In the genomic region with DNA sequence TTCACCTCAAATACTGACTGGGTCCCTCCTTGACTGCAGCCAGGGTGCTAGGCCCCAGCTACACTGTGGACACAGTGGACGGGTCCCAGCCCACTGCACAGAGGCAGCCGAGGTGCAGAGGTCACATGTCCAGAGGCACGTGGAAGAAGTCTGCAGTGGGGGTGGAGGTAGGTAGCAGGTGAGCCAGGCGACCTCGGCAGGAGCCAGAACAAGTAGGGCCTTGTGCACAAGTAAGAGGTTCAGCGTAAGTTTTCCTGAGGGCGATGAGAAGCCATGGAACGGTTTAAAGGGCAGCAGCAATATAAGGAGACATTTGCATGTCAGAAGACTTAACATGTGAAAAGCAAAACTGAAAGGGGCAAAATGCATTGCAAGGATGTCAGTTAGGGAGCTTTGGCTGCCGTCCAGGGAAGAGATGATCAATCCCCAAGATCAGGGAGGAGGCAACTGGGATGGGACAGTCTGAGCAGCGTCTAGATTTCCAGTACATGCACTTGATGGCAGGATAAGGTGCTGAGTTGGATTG, we compare ENCODE assay signal across 1 cellular context.
TF ChIP-seq lines count a peak whose summit lies in the region.

No MANE protein-coding gene starts in this region.

TF ChIP-seq in GM23338, 12 proteins besides CTCF, POLR2A, EP300 and RAD21 (continued from another document):
- TF ChIP-seq, protein P1, sequence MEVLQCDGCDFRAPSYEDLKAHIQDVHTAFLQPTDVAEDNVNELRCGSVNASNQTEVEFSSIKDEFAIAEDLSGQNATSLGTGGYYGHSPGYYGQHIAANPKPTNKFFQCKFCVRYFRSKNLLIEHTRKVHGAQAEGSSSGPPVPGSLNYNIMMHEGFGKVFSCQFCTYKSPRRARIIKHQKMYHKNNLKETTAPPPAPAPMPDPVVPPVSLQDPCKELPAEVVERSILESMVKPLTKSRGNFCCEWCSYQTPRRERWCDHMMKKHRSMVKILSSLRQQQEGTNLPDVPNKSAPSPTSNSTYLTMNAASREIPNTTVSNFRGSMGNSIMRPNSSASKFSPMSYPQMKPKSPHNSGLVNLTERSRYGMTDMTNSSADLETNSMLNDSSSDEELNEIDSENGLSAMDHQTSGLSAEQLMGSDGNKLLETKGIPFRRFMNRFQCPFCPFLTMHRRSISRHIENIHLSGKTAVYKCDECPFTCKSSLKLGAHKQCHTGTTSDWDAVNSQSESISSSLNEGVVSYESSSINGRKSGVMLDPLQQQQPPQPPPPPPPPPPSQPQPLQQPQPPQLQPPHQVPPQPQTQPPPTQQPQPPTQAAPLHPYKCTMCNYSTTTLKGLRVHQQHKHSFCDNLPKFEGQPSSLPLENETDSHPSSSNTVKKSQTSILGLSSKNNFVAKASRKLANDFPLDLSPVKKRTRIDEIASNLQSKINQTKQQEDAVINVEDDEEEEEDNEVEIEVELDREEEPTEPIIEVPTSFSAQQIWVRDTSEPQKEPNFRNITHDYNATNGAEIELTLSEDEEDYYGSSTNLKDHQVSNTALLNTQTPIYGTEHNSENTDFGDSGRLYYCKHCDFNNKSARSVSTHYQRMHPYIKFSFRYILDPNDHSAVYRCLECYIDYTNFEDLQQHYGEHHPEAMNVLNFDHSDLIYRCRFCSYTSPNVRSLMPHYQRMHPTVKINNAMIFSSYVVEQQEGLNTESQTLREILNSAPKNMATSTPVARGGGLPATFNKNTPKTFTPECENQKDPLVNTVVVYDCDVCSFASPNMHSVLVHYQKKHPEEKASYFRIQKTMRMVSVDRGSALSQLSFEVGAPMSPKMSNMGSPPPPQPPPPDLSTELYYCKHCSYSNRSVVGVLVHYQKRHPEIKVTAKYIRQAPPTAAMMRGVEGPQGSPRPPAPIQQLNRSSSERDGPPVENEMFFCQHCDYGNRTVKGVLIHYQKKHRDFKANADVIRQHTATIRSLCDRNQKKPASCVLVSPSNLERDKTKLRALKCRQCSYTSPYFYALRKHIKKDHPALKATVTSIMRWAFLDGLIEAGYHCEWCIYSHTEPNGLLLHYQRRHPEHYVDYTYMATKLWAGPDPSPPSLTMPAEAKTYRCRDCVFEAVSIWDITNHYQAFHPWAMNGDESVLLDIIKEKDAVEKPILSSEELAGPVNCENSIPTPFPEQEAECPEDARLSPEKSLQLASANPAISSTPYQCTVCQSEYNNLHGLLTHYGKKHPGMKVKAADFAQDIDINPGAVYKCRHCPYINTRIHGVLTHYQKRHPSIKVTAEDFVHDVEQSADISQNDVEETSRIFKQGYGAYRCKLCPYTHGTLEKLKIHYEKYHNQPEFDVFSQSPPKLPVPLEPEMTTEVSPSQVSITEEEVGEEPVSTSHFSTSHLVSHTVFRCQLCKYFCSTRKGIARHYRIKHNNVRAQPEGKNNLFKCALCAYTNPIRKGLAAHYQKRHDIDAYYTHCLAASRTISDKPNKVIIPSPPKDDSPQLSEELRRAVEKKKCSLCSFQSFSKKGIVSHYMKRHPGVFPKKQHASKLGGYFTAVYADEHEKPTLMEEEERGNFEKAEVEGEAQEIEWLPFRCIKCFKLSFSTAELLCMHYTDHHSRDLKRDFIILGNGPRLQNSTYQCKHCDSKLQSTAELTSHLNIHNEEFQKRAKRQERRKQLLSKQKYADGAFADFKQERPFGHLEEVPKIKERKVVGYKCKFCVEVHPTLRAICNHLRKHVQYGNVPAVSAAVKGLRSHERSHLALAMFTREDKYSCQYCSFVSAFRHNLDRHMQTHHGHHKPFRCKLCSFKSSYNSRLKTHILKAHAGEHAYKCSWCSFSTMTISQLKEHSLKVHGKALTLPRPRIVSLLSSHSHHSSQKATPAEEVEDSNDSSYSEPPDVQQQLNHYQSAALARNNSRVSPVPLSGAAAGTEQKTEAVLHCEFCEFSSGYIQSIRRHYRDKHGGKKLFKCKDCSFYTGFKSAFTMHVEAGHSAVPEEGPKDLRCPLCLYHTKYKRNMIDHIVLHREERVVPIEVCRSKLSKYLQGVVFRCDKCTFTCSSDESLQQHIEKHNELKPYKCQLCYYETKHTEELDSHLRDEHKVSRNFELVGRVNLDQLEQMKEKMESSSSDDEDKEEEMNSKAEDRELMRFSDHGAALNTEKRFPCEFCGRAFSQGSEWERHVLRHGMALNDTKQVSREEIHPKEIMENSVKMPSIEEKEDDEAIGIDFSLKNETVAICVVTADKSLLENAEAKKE (CRISPR knock-in tag; IDR thresholded peaks at IDR 0.05), result no peak
- TF ChIP-seq, protein P2, sequence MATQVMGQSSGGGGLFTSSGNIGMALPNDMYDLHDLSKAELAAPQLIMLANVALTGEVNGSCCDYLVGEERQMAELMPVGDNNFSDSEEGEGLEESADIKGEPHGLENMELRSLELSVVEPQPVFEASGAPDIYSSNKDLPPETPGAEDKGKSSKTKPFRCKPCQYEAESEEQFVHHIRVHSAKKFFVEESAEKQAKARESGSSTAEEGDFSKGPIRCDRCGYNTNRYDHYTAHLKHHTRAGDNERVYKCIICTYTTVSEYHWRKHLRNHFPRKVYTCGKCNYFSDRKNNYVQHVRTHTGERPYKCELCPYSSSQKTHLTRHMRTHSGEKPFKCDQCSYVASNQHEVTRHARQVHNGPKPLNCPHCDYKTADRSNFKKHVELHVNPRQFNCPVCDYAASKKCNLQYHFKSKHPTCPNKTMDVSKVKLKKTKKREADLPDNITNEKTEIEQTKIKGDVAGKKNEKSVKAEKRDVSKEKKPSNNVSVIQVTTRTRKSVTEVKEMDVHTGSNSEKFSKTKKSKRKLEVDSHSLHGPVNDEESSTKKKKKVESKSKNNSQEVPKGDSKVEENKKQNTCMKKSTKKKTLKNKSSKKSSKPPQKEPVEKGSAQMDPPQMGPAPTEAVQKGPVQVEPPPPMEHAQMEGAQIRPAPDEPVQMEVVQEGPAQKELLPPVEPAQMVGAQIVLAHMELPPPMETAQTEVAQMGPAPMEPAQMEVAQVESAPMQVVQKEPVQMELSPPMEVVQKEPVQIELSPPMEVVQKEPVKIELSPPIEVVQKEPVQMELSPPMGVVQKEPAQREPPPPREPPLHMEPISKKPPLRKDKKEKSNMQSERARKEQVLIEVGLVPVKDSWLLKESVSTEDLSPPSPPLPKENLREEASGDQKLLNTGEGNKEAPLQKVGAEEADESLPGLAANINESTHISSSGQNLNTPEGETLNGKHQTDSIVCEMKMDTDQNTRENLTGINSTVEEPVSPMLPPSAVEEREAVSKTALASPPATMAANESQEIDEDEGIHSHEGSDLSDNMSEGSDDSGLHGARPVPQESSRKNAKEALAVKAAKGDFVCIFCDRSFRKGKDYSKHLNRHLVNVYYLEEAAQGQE (IDR thresholded peaks at IDR 0.05; ENCODE audit: unreplicated experiment), result no peak
